Comparison of ENCODE assay signal across 15 cellular contexts in genomic region chr2:36902385-36903120, GRCh38.
DNase-seq lines count a peak whose midpoint lies in the region; ATAC-seq and TF ChIP-seq lines count a peak whose summit lies in the region.
"Had no signal": no experiment of that assay in that cellular context is flagged by ENCODE, and none has a peak within 500 bp of the region (broad histone marks: within the 10 kb centered on the region; RNA-seq: fewer than 3 reads in every experiment).

No MANE protein-coding gene starts in this region.

- TF ChIP-seq EP300 in stomach (IDR thresholded peaks at IDR 0.05) = no peak

- no peak overlapping the region for H2BK5ac ChIP-seq in IMR-90 (ENCODE audit: low read depth, low read length, poor library complexity, severe bottlenecking)

- no peak overlapping the region for H3K4ac ChIP-seq in IMR-90 (ENCODE audit: low read depth, low read length)

- in situ Hi-C loops in ACHN (cut with HindIII; ENCODE audit: low pct_ligation_motif_present, low pct_unique_long_range_greater_than_20kb, low sequenced_read_pairs) (no loop called here), IMR-90 (cut with MboI; ENCODE audit: low sequenced_read_pairs) (no loop called here)

- no peak overlapping the region for H2AFZ ChIP-seq in IMR-90 (replicated peaks; ENCODE audit: low read length, poor library complexity)

- no peak overlapping the region for H2BK20ac ChIP-seq in IMR-90 (ENCODE audit: low read depth, low read length)

- no peak overlapping the region for H3K4me3 ChIP-seq in IMR-90 (ENCODE audit: insufficient read depth, low read depth, low read length)
- H3K4me3 ChIP-seq in stomach = no peak overlapping the region
- H3K4me3 ChIP-seq: Peyer's patch had no signal

- H3K56ac ChIP-seq in IMR-90 (ENCODE audit: extremely low read depth, insufficient read depth, low read length) = no peak overlapping the region

- H3K79me1 ChIP-seq in IMR-90 (ENCODE audit: low read depth in 1 of 2, low read length in 2 of 2) = peaks cover 3 to 6% of the 10 kb centered on the region in 2 experiments; a peak in 2 of 4 replicates

- no peak overlapping the region for H4K8ac ChIP-seq in IMR-90 (ENCODE audit: low read depth in 2 of 2, low read length in 2 of 2)

- no peak overlapping the region for H4K5ac ChIP-seq in IMR-90 (ENCODE audit: low read depth, low read length)

- no peak overlapping the region for H2BK120ac ChIP-seq in IMR-90 (ENCODE audit: low read depth, low read length)

- no peak overlapping the region for H2AK5ac ChIP-seq in IMR-90 (ENCODE audit: low read depth, low read length)

- no peak overlapping the region for H2BK15ac ChIP-seq in IMR-90 (ENCODE audit: low read depth, low read length)

- ATAC-seq in IMR-90 (ENCODE audit: low read depth) (no peak), esophagus mucosa (no peak)

- H3K9me3 ChIP-seq in IMR-90 (ENCODE audit: control insufficient read depth, insufficient read depth, low read length) (no peaks in the 10 kb centered on the region), stomach (no peaks in the 10 kb centered on the region)
- H3K9me3 ChIP-seq: Peyer's patch had no signal

- no peak for TF ChIP-seq RAD21 in IMR-90 (IDR thresholded peaks at IDR 0.05; ENCODE audit: low read length)

- DNase-seq in ACHN (peak; percentile 10), IMR-90 (no peak), globus pallidus (ENCODE audit: low spot score) (peak; percentile 81), pons (ENCODE audit: low spot score) (peak; percentile 86), T-helper 2 cell (no peak), stomach (no peak)
- DNase-seq: DMS153, EL, HFFc6, NCI-H1417, NCI-H2029, NCI-H524, Peyer's patch, SIG-M5 had no signal

- WGBS in IMR-90 (ENCODE audit: extremely low coverage in 2 of 2, insufficient read length in 1 of 2), 2 experiments = no CpG with 5 or more reads among the region's 5 CpGs
- WGBS in stomach, 5 donors = 84 to 95% (median 88%) methylated on average over 5 of the region's 5 CpGs

- no peak overlapping the region for H3K18ac ChIP-seq in IMR-90 (ENCODE audit: low read depth, low read length)

- TF ChIP-seq CTCF in IMR-90 (conservative IDR thresholded peaks at IDR 0.05; ENCODE audit: low read depth, low read length) = no peak
- no peak for TF ChIP-seq CTCF in stomach (IDR thresholded peaks at IDR 0.05)

- H3K4me1 ChIP-seq in IMR-90 (ENCODE audit: control insufficient read depth, insufficient read depth, low read length) = no peaks in the 10 kb centered on the region
- H3K4me1 ChIP-seq in stomach = no peaks in the 10 kb centered on the region
- H3K4me1 ChIP-seq: Peyer's patch had no signal

- H4K20me1 ChIP-seq in IMR-90 (ENCODE audit: insufficient read depth, low read length) = no peaks in the 10 kb centered on the region

- no peak overlapping the region for H4K91ac ChIP-seq in IMR-90 (ENCODE audit: insufficient read depth, low read depth, low read length)

- H3K9ac ChIP-seq in IMR-90 (ENCODE audit: low read depth, low read length) = no peak overlapping the region

- H3K4me2 ChIP-seq in IMR-90 (ENCODE audit: low read depth, low read length) = no peak overlapping the region

- no peak overlapping the region for H3K23ac ChIP-seq in IMR-90 (ENCODE audit: low read depth, low read length)

- H3K9me1 ChIP-seq in IMR-90 (ENCODE audit: insufficient read depth, low read length) = no peaks in the 10 kb centered on the region

- CTCF ChIA-PET in IMR-90 (lab: Yijun Ruan, JAX) = no interaction called here

- intact Hi-C loops in IMR-90 (cut with micrococcal nuclease) = no loop called here
- intact Hi-C loops in stomach (cut with DNase I; ENCODE audit: low total_unique reads) = no loop called here

- no peak overlapping the region for H3K27ac ChIP-seq in IMR-90 (ENCODE audit: insufficient read depth, low read length)
- H3K27ac ChIP-seq in stomach = no peak overlapping the region
- H3K27ac ChIP-seq: Peyer's patch had no signal

- BruUV-seq in IMR-90 (replicated peaks; lab: Mats Ljungman, UMichigan) = no TSS peak

- H3K14ac ChIP-seq in IMR-90 (replicated peaks; ENCODE audit: low read depth, low read length) = no peak overlapping the region

- H3K36me3 ChIP-seq in IMR-90 (ENCODE audit: control insufficient read depth, insufficient read depth, low read length) = peaks cover 5% of the 10 kb centered on the region; the same call in 1 of the 2 replicates
- peaks cover 0 to 31% (median 18%) of the 10 kb centered on the region in 4 donors for H3K36me3 ChIP-seq in stomach

- TF ChIP-seq POLR2A in IMR-90 (IDR thresholded peaks at IDR 0.05; ENCODE audit: low read depth, low read length) = no peak
- no peak for TF ChIP-seq POLR2A in stomach (IDR thresholded peaks at IDR 0.05)

- no peaks in the 10 kb centered on the region for H3K27me3 ChIP-seq in IMR-90 (ENCODE audit: control insufficient read depth, insufficient read depth, low read length)
- H3K27me3 ChIP-seq in stomach = no peaks in the 10 kb centered on the region
- H3K27me3 ChIP-seq: Peyer's patch had no signal

- dilution Hi-C loops in IMR-90 (cut with HindIII; ENCODE audit: low sequenced_read_pairs, unreplicated experiment) = no loop called here

- no peak overlapping the region for H2AK9ac ChIP-seq in IMR-90 (replicated peaks; ENCODE audit: low read depth, low read length, poor library complexity)

- POLR2A ChIA-PET in IMR-90 (lab: Charles Lee; ENCODE audit: unreplicated experiment) = no interaction called here

TF ChIP-seq in IMR-90, 13 proteins besides CTCF, POLR2A, EP300 and RAD21:
- TF ChIP-seq CHD1 (IDR thresholded peaks at IDR 0.05; ENCODE audit: low read depth, low read length) (no peak), CEBPB (IDR thresholded peaks at IDR 0.05; ENCODE audit: low read depth, low read length) (peak; percentile 80)

Comparison
In these comparisons a context has a peak if more than half of its experiments do, and no peak if none do; other contexts are left out.
1. DNase-seq: peak in ACHN (single experiment), globus pallidus (single experiment) and pons (single experiment); none in IMR-90 (single experiment), T-helper 2 cell (0 of 5) and stomach (single experiment).